12 cellular contexts compared by ENCODE assay signal in the genomic region with DNA sequence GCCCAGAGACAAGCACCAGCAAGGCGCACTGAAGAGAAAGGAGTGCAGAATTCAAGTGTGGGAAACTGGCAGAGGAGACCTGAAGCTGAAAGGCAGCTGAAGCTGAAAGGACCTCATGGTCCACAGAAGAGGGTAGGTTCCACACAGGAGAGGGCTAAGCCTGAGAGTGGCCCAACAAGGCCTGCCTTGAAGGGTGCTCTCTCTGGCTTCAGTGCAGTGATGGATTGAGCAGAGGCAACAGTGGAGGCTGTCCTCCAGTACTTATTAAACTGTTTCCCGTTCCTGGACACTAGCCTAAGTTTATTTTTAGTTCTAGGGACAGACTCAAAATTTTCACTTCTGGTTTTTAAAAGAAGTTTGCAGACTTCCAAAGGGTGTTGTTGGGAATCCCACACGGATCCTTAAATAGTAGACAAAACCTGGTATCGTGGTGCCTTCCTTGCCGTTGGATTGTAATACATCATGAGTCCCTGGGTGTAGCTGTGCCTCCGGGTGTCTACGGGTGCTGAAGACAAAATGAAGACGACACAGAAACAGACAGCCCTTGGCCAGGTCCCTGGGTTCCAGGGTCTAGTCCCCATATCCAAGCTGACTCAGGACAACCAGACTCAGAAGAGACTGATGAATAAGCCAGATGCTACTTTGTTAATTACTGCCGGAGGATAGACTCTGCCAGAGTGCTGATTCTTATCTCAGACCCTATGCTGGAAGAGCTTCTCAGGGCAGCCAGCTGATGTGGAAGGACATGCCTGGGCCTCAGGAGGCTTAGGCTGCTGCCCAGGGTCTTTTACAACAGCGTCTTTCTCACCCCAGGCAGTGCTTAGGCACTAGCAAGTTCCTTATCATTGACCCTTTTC. TPM values are rescaled to one million over a fixed set of nuclear protein-coding genes. Genes with fewer than 3 reads are reported as not detected.
DNase-seq lines count a peak whose midpoint lies in the region; ATAC-seq and TF ChIP-seq lines count a peak whose summit lies in the region.
"Had no signal": no experiment of that assay in that cellular context is flagged by ENCODE, and none has a peak within 500 bp of the region (broad histone marks: within the 10 kb centered on the region; RNA-seq: fewer than 3 reads in every experiment).

No MANE protein-coding gene starts in this region.

- H3K79me2 ChIP-seq in DND-41 (ENCODE audit: insufficient read depth, low read length) (no peaks in the 10 kb centered on the region), fibroblast of lung (ENCODE audit: control insufficient read depth, insufficient read depth, low read length) (no peaks in the 10 kb centered on the region)

- H3K9ac ChIP-seq in DND-41 (ENCODE audit: low read depth, low read length) (no peak overlapping the region), fibroblast of lung (ENCODE audit: insufficient read depth, low read length) (no peak overlapping the region)

- no peak overlapping the region for H2AFZ ChIP-seq in DND-41 (ENCODE audit: low read depth, low read length)
- peak overlapping the region; percentile 54 for H2AFZ ChIP-seq in fibroblast of lung (ENCODE audit: low read length)

- TF ChIP-seq CTCF in DND-41 (IDR thresholded peaks at IDR 0.05; ENCODE audit: borderline replicate concordance, extremely low read depth, low read length, poor library complexity, severe bottlenecking) (no peak), fibroblast of lung (conservative IDR thresholded peaks at IDR 0.05 in 1 of 2, IDR thresholded peaks at IDR 0.05 in 1 of 2; ENCODE audit: low read depth in 1 of 2, low read length in 2 of 2) (no peak)

- H3K4me1 ChIP-seq in DND-41 (ENCODE audit: insufficient read depth, low read length) = no peaks in the 10 kb centered on the region
- peaks cover 2% of the 10 kb centered on the region for H3K4me1 ChIP-seq in fibroblast of lung (ENCODE audit: control insufficient read depth, extremely low read depth, insufficient read depth, low read length)

- H3K27me3 ChIP-seq in DND-41 (ENCODE audit: insufficient read depth, low read length, poor library complexity) = peaks cover 7% of the 10 kb centered on the region
- H3K27me3 ChIP-seq in fibroblast of lung (ENCODE audit: control insufficient read depth, insufficient read depth, low read length) = no peaks in the 10 kb centered on the region
- H3K27me3 ChIP-seq: Peyer's patch had no signal

- H3K4me2 ChIP-seq in DND-41 (ENCODE audit: insufficient read depth, low read length) (no peak overlapping the region), fibroblast of lung (ENCODE audit: extremely low read depth, insufficient read depth, low read length) (peak overlapping the region; percentile 8)

- H4K20me1 ChIP-seq in DND-41 (ENCODE audit: insufficient read depth, low read length) (no peaks in the 10 kb centered on the region), fibroblast of lung (ENCODE audit: control insufficient read depth, extremely low read depth, insufficient read depth, low read length) (no peaks in the 10 kb centered on the region)

- H3K27ac ChIP-seq in DND-41 (ENCODE audit: low read length) = no peak overlapping the region
- H3K27ac ChIP-seq in fibroblast of lung (ENCODE audit: insufficient read depth, low read length) = no peak overlapping the region

- H3K4me3 ChIP-seq in DND-41 (ENCODE audit: low read depth in 1 of 2, low read length in 2 of 2) (no peak overlapping the region), fibroblast of lung (replicated peaks in 1 of 4; ENCODE audit: control extremely low read depth in 1 of 4, insufficient read depth in 1 of 4, low read depth in 3 of 4, low read length in 4 of 4) (no peak overlapping the region)
- H3K4me3 ChIP-seq: Peyer's patch had no signal

- ATAC-seq in DND-41 (ENCODE audit: insufficient read depth, low read depth) = peak; percentile 52; the same call in 2 of the 3 replicates
- peak; percentile 46 for ATAC-seq in sciatic nerve
- ATAC-seq in HG02970 (IDR thresholded peaks at IDR 0.05; ENCODE audit: low FRiP score, unreplicated experiment) = no peak

- no peak for DNase-seq in DND-41
- peak; percentile 18 for DNase-seq in RPMI8226
- peak; percentile 23 to 28 for DNase-seq in fibroblast of lung (ENCODE audit: low read depth in 2 of 2)
- DNase-seq in sciatic nerve (ENCODE audit: low spot score) = no peak
- no peak for DNase-seq in T-helper 2 cell
- DNase-seq in cerebellum (ENCODE audit: low spot score) = no peak
- no peak for DNase-seq in iPS-NIHi7 (ENCODE audit: extremely low spot score)
- DNase-seq: activated naive CD4-positive, alpha-beta T cell treated with anti-CD3 and anti-CD28 coated beads, Interleukin-2, amount 10 ng/mL, durations not matched to agents 7 days and 5 days; CD4-positive, CD25-positive, alpha-beta regulatory T cell; cortex of kidney; Peyer's patch had no signal

- no peaks in the 10 kb centered on the region for H3K36me3 ChIP-seq in DND-41 (ENCODE audit: insufficient read depth, low read length)
- no peaks in the 10 kb centered on the region for H3K36me3 ChIP-seq in fibroblast of lung (ENCODE audit: control insufficient read depth, insufficient read depth, low read length)
- H3K36me3 ChIP-seq: Peyer's patch had no signal

- intact Hi-C loops in sciatic nerve (cut with DNase I) = no loop called here

- H3K9me3 ChIP-seq in DND-41 (ENCODE audit: insufficient read depth, low read length, severe bottlenecking) = no peaks in the 10 kb centered on the region
- no peaks in the 10 kb centered on the region for H3K9me3 ChIP-seq in fibroblast of lung (ENCODE audit: control insufficient read depth, insufficient read depth, low read depth, low read length)
- H3K9me3 ChIP-seq: Peyer's patch had no signal

RNA-seq across cellular contexts. Expression of gene CMTM4, which starts 7.0 kb away (rescaled TPM):
- 6.9 and 10.2 TPM in 2 replicates for total RNA-seq in fibroblast of lung
- polyA plus RNA-seq in fibroblast of lung = 6.9 and 12.8 TPM in 2 replicates
- 5.4 and 10.5 TPM in 2 replicates for polyA plus RNA-seq in fibroblast of lung (2012)
- 10.2 and 18.7 TPM in 2 replicates for polyA minus RNA-seq in fibroblast of lung (ENCODE audit: low replicate concordance)
- 17.8 TPM for total RNA-seq in sciatic nerve
- 39.0 TPM for total RNA-seq in cerebellum

RNA-seq across cellular contexts. Expression of gene DYNC1LI2, which starts 47.8 kb away (rescaled TPM):
- total RNA-seq in fibroblast of lung (115 and 173 TPM in 2 replicates), sciatic nerve (205 TPM), cerebellum (145 TPM)
- polyA plus RNA-seq in fibroblast of lung = 78.5 and 83.3 TPM in 2 replicates
- 59.8 and 68.3 TPM in 2 replicates for polyA plus RNA-seq in fibroblast of lung (2012)
- 36.1 and 57.3 TPM in 2 replicates for polyA minus RNA-seq in fibroblast of lung (ENCODE audit: low replicate concordance)

Comparison
In these comparisons a context has a peak if more than half of its experiments do, and no peak if none do; other contexts are left out.
1. DNase-seq: peak in RPMI8226 (single experiment) and fibroblast of lung (2 of 2); none in DND-41 (single experiment), sciatic nerve (single experiment), T-helper 2 cell (0 of 5), cerebellum (single experiment) and iPS-NIHi7 (single experiment).